Comparison of ENCODE assay signal across 10 cellular contexts in the genomic region with DNA sequence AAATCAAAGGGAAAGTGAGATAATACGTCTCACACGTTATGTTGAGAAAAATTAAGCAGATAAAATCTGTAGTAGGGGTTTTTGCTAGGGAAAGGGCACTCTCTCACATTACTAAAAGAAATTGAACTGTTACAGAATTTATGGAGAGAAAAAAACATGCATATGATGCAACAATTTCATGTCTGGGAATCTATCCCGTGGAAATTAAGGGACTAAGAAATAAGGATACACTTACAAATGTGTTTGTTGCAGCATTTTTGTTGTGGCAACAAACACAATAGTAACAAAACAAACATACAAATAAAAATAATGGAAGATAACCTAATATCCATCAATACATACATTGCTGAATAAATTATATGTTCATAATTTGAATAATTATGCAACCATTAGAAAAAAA.
"Had no signal": no experiment of that assay in that cellular context is flagged by ENCODE, and none has a peak within 500 bp of the region (broad histone marks: within the 10 kb centered on the region; RNA-seq: fewer than 3 reads in every experiment).

No MANE protein-coding gene starts in this region.

- H3K4me2 ChIP-seq: GM23338 had no signal

- H3K36me3 ChIP-seq: HAP-1 had no signal

- H2AFZ ChIP-seq: GM23248, GM23338 had no signal

- H3K27ac ChIP-seq: GM23248 had no signal

- H3K9me3 Mint-ChIP-seq: HFFc6 had no signal

- H3K9ac ChIP-seq: GM23248 had no signal

- H3K4me1 ChIP-seq: HAP-1 had no signal

- H3K27ac Mint-ChIP-seq: GM23338, H9, HFFc6 had no signal

- DNase-seq: GM23248, GOT3, H7, H9, HCEC 1CT, HFFc6 had no signal

- FAIRE-seq: H54 had no signal

- H3K4me3 ChIP-seq: GM23248, GM23338, HAP-1 had no signal

- H3K4me3 Mint-ChIP-seq: GM23338, H9, HFFc6 had no signal

- ATAC-seq: GM23338, HCT116 had no signal
